Comparison of ENCODE assay signal across 10 cellular contexts in the genomic region with DNA sequence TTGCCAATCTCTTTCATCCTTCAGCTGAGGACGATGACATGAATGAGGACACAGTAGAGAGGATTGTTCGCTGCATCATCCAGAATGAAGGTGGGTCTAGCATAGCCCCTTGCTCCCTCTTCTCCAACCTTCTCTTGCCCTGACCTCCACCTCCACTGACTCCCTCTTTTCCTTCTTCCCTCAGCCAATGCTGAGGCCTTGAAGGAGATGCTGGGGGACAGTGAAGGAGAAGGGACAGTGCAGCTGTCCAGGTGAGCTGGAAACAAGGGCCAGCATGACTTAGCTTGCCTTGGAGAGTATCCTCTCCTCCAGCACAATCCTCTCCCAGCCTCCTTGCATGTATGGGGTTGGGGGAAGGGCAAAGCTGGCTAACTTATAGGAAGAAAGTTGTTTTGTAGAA. TPM values are rescaled to one million over a fixed set of nuclear protein-coding genes. Genes with fewer than 3 reads are reported as not detected.
A peak's percentile ranks its signal among the peaks of the same experiment; 100 is the strongest.
DNase-seq lines count a peak whose midpoint lies in the region; ATAC-seq and TF ChIP-seq lines count a peak whose summit lies in the region.
"Had no signal": no experiment of that assay in that cellular context is flagged by ENCODE, and none has a peak within 500 bp of the region (broad histone marks: within the 10 kb centered on the region; RNA-seq: fewer than 3 reads in every experiment).

No MANE protein-coding gene starts in this region.

- CTCF ChIA-PET in activated CD4-positive, alpha-beta memory T cell treated with anti-CD3 and anti-CD28 coated beads for 36 hours (lab: Charles Lee), result interaction anchor here (1.8 to 10.4 kb wide), 5 partner anchors 21 to 75 kb away, joined by 7 to 120 read pairs (median 27); a partner anchor contains a TSS

- peaks cover 10% of the 10 kb centered on the region for H4K20me1 ChIP-seq in hepatocyte (ENCODE audit: insufficient read depth, poor library complexity, severe bottlenecking)

- no peak overlapping the region for H3K4me3 ChIP-seq in hepatocyte

- H3K27ac Mint-ChIP-seq in stimulated activated naive CD8-positive, alpha-beta T cell treated with anti-CD3 and anti-CD28 coated beads, Interleukin-15, Interleukin-2, amounts not matched to agents 100 ng/mL and 50 ng/mL, for 24 hours, result peak overlapping the region; percentile 90
- peak overlapping the region; percentile 89 for H3K27ac Mint-ChIP-seq in activated CD4-positive, alpha-beta memory T cell treated with anti-CD3 and anti-CD28 coated beads for 36 hours

- H3K4me1 Mint-ChIP-seq in stimulated activated naive CD8-positive, alpha-beta T cell treated with anti-CD3 and anti-CD28 coated beads, Interleukin-15, Interleukin-2, amounts not matched to agents 100 ng/mL and 50 ng/mL, for 24 hours (ENCODE audit: low read depth), result peaks cover 56% of the 10 kb centered on the region
- peaks cover 52% of the 10 kb centered on the region for H3K4me1 Mint-ChIP-seq in activated CD4-positive, alpha-beta memory T cell treated with anti-CD3 and anti-CD28 coated beads for 36 hours (ENCODE audit: low read depth)

- H3K27me3 Mint-ChIP-seq in stimulated activated naive CD8-positive, alpha-beta T cell treated with anti-CD3 and anti-CD28 coated beads, Interleukin-15, Interleukin-2, amounts not matched to agents 100 ng/mL and 50 ng/mL, for 24 hours, result no peaks in the 10 kb centered on the region
- H3K27me3 Mint-ChIP-seq in activated CD4-positive, alpha-beta memory T cell treated with anti-CD3 and anti-CD28 coated beads for 36 hours, result no peaks in the 10 kb centered on the region

- intact Hi-C loops in activated CD4-positive, alpha-beta memory T cell treated with anti-CD3 and anti-CD28 coated beads for 36 hours (cut with micrococcal nuclease), result no loop called here

- no peaks in the 10 kb centered on the region for H3K9me2 ChIP-seq in hepatocyte (replicated peaks; ENCODE audit: insufficient read depth)

- peak overlapping the region; percentile 99 for H3K4me2 ChIP-seq in hepatocyte

- H3K4me3 Mint-ChIP-seq in stimulated activated naive CD8-positive, alpha-beta T cell treated with anti-CD3 and anti-CD28 coated beads, Interleukin-15, Interleukin-2, amounts not matched to agents 100 ng/mL and 50 ng/mL, for 24 hours, result peak overlapping the region; percentile 92
- peak overlapping the region; percentile 94 for H3K4me3 Mint-ChIP-seq in activated CD4-positive, alpha-beta memory T cell treated with anti-CD3 and anti-CD28 coated beads for 36 hours

- peaks cover 28% of the 10 kb centered on the region for H3K79me2 ChIP-seq in hepatocyte

- no peaks in the 10 kb centered on the region for H3K36me3 ChIP-seq in hepatocyte (replicated peaks; ENCODE audit: insufficient read depth, low read depth)

- no peak for DNase-seq in stimulated activated naive CD8-positive, alpha-beta T cell treated with anti-CD3 and anti-CD28 coated beads, Interleukin-15, Interleukin-2, amounts not matched to agents 100 U/mL and 50 U/mL, for 24 hours
- DNase-seq in activated CD4-positive, alpha-beta memory T cell treated with anti-CD3 and anti-CD28 coated beads for 36 hours, result no peak
- DNase-seq in hepatocyte (ENCODE audit: low spot score), result no peak
- no peak for DNase-seq in RKO (ENCODE audit: low spot score)
- DNase-seq in retina, result no peak
- DNase-seq in DMS79 treated with DMSO at 0.1 percent for 48 hours (lab: John Stamatoyannopoulos, UW), result no peak
- DNase-seq: NCI-H2081 treated with DMSO at 0.1 percent for 48 hours had no signal

- no peak overlapping the region for H2AFZ ChIP-seq in hepatocyte

- WGBS in hepatocyte (ENCODE audit: low lambda C conversion rate, missing lambda C conversion rate), result 97% methylated on average over 2 of the region's 2 CpGs

- no peaks in the 10 kb centered on the region for H3K27me3 ChIP-seq in hepatocyte

- H3K9me3 ChIP-seq in hepatocyte (ENCODE audit: low read depth), result no peaks in the 10 kb centered on the region

- peaks cover 49% of the 10 kb centered on the region for H3K36me3 Mint-ChIP-seq in stimulated activated naive CD8-positive, alpha-beta T cell treated with anti-CD3 and anti-CD28 coated beads, Interleukin-15, Interleukin-2, amounts not matched to agents 100 ng/mL and 50 ng/mL, for 24 hours (ENCODE audit: low read depth)
- peaks cover 12% of the 10 kb centered on the region for H3K36me3 Mint-ChIP-seq in activated CD4-positive, alpha-beta memory T cell treated with anti-CD3 and anti-CD28 coated beads for 36 hours

- no peak overlapping the region for H3K27ac ChIP-seq in hepatocyte
- H3K27ac ChIP-seq: HL-60 had no signal

- H3K4me1 ChIP-seq in hepatocyte (ENCODE audit: insufficient read depth), result peaks cover 19% of the 10 kb centered on the region

- no peak for ATAC-seq in stimulated activated naive CD8-positive, alpha-beta T cell treated with anti-CD3 and anti-CD28 coated beads, Interleukin-15, Interleukin-2, amounts not matched to agents 100 U/mL and 50 U/mL, for 24 hours
- no peak for ATAC-seq in HG02798 (IDR thresholded peaks at IDR 0.05; ENCODE audit: poor library complexity, unreplicated experiment)

- TF ChIP-seq CTCF in hepatocyte (IDR thresholded peaks at IDR 0.05; ENCODE audit: poor library complexity), result no peak

- POLR2A ChIA-PET in activated CD4-positive, alpha-beta memory T cell treated with anti-CD3 and anti-CD28 coated beads for 36 hours (lab: Charles Lee), result interaction anchor here (0.9 to 3.7 kb wide), 2 partner anchors 12 to 35 kb away, joined by 3 to 32 read pairs; a partner anchor contains a TSS

- no peaks in the 10 kb centered on the region for H3K9me3 Mint-ChIP-seq in stimulated activated naive CD8-positive, alpha-beta T cell treated with anti-CD3 and anti-CD28 coated beads, Interleukin-15, Interleukin-2, amounts not matched to agents 100 ng/mL and 50 ng/mL, for 24 hours
- no peaks in the 10 kb centered on the region for H3K9me3 Mint-ChIP-seq in activated CD4-positive, alpha-beta memory T cell treated with anti-CD3 and anti-CD28 coated beads for 36 hours

RNA-seq across cellular contexts. Expression of a gene that starts 2.0 kb away (rescaled TPM):
- 10 to 100 TPM; 17.8 to 17.9 TPM for total RNA-seq in activated CD4-positive, alpha-beta memory T cell treated with anti-CD3 and anti-CD28 coated beads for 36 hours
- 7.6 and 16.9 TPM in 2 replicates for total RNA-seq in hepatocyte
- polyA plus RNA-seq in hepatocyte, result 17.3 and 19.9 TPM in 2 replicates

RNA-seq across cellular contexts. Expression of a gene that starts 2.1 kb away (rescaled TPM):
- 10 to 100 TPM; 65.2 to 71.5 TPM for total RNA-seq in activated CD4-positive, alpha-beta memory T cell treated with anti-CD3 and anti-CD28 coated beads for 36 hours
- 50.1 and 53.5 TPM in 2 replicates for total RNA-seq in hepatocyte
- polyA plus RNA-seq in hepatocyte, result 74.0 and 81.9 TPM in 2 replicates

RNA-seq across cellular contexts. Expression of a gene that starts 12.4 kb away (rescaled TPM):
- 10 to 100 TPM; 40.1 to 46.0 TPM for total RNA-seq in activated CD4-positive, alpha-beta memory T cell treated with anti-CD3 and anti-CD28 coated beads for 36 hours
- total RNA-seq in hepatocyte, result 14.1 and 18.0 TPM in 2 replicates
- 25.9 and 27.4 TPM in 2 replicates for polyA plus RNA-seq in hepatocyte

RNA-seq across cellular contexts. Expression of a gene that starts 20.0 kb away (rescaled TPM):
- total RNA-seq in activated CD4-positive, alpha-beta memory T cell treated with anti-CD3 and anti-CD28 coated beads for 36 hours, result 100 to 1,000 TPM; 225 to 227 TPM
- total RNA-seq in hepatocyte, result 37.7 and 62.4 TPM in 2 replicates
- polyA plus RNA-seq in hepatocyte, result 56.6 and 59.0 TPM in 2 replicates

RNA-seq across cellular contexts. Expression of a gene that starts 43.3 kb away (rescaled TPM):
- total RNA-seq in activated CD4-positive, alpha-beta memory T cell treated with anti-CD3 and anti-CD28 coated beads for 36 hours, result 1 to 10 TPM; 5.1 to 5.2 TPM
- total RNA-seq in hepatocyte, result 4.9 and 5.1 TPM in 2 replicates
- 8.4 and 8.6 TPM in 2 replicates for polyA plus RNA-seq in hepatocyte
